Comparison of ENCODE assay signal across 16 cellular contexts in the genomic region with DNA sequence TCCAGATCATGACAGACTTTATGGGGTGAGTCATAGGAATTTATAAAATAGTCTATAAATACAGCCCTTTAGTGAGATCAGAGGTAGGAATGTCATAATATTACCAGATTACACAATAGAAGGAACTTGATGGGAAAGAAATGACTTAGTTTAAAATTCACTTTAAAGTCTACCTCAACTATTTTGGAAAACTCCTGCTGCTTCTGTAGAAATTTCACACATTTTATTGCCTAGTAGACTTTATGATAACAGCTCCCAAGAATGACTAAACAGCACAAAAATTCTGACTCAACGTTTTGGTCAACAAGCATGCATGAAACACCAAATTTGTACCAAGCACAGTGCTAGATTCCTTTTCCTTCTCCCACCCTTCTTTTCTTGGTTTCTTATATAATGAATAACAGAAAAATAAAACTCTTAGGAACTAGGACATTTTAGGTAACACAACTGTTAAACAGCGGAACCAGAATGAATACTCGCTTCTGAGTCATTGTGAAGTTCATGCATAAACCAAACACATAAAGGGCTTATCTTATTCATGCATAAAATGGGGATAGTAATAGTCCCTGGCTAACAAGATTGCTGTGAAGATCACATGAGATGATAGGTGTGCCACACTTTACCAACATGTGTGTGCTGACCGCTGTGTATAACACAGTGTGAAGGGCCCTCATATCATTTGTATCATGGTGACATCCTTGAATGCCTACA.
DNase-seq lines count a peak whose midpoint lies in the region; ATAC-seq, FAIRE-seq and TF ChIP-seq lines count a peak whose summit lies in the region.
"Had no signal": no experiment of that assay in that cellular context is flagged by ENCODE, and none has a peak within 500 bp of the region (broad histone marks: within the 10 kb centered on the region; RNA-seq: fewer than 3 reads in every experiment).

No MANE protein-coding gene starts in this region.

- H4K20me1 ChIP-seq in astrocyte (ENCODE audit: insufficient read depth, low read length) = no peaks in the 10 kb centered on the region
- no peaks in the 10 kb centered on the region for H4K20me1 ChIP-seq in OCI-LY7 (ENCODE audit: insufficient read depth, low read length)

- peak; percentile 91 for FAIRE-seq in astrocyte (lab: Jason Lieb, UNC)

- DNase-seq in HCEC 1CT = peak; percentile 12
- DNase-seq in astrocyte (ENCODE audit: low read depth) = peak; percentile 97
- peak; percentile 79 for DNase-seq in iris pigment epithelial cell (ENCODE audit: low read depth)
- DNase-seq in tibial artery = no peak
- DNase-seq in left ventricle myocardium superior = no peak
- no peak for DNase-seq in AG08396 (ENCODE audit: low spot score)
- DNase-seq in OCI-LY7 (ENCODE audit: low spot score) = no peak
- DNase-seq: activated naive CD8-positive, alpha-beta T cell treated with anti-CD3 and anti-CD28 coated beads, Interleukin-2, amount 10 ng/mL, durations not matched to agents 7 days and 5 days; Calu3; NCI-H1105; NCI-H2227 treated with DMSO at 0.1 percent for 48 hours; Peyer's patch; stimulated activated CD4-positive, alpha-beta T cell treated with anti-CD3 and anti-CD28 coated beads, Interleukin-4, amount 100 ng/mL, for 1 hour; stimulated activated naive CD8-positive, alpha-beta T cell treated with anti-CD3 and anti-CD28 coated beads, Interleukin-15, amount 100 ng/mL, for 72 hours had no signal

- CTCF ChIA-PET in OCI-LY7 (lab: Charles Lee; ENCODE audit: unreplicated experiment) = no interaction called here

- H3K4me1 ChIP-seq in astrocyte (ENCODE audit: insufficient read depth, low read length) (peaks cover 11% of the 10 kb centered on the region), tibial artery (peaks cover 0 to 22% (median 8%) of the 10 kb centered on the region in 4 donors), OCI-LY7 (ENCODE audit: insufficient read depth, low read length, poor library complexity, severe bottlenecking) (no peaks in the 10 kb centered on the region)
- H3K4me1 ChIP-seq: Peyer's patch had no signal

- H3K27me3 ChIP-seq in astrocyte (ENCODE audit: insufficient read depth, low read length) (no peaks in the 10 kb centered on the region), tibial artery (no peaks in the 10 kb centered on the region)
- H3K27me3 ChIP-seq: hepatocyte, Peyer's patch had no signal

- POLR2A ChIA-PET in OCI-LY7 (lab: Charles Lee) = no interaction called here

- intact Hi-C loops in tibial artery (cut with DNase I; ENCODE audit: low total_unique reads) = no loop called here
- intact Hi-C loops in left ventricle myocardium superior (cut with micrococcal nuclease) = no loop called here
- intact Hi-C loops in OCI-LY7 (cut with micrococcal nuclease; ENCODE audit: unreplicated experiment) = no loop called here

- H3K79me2 ChIP-seq in astrocyte (ENCODE audit: insufficient read depth, low read length) (no peaks in the 10 kb centered on the region), OCI-LY7 (ENCODE audit: insufficient read depth, low read depth, low read length) (no peaks in the 10 kb centered on the region)
- H3K79me2 ChIP-seq: hepatocyte had no signal

- H2AFZ ChIP-seq in astrocyte (ENCODE audit: low read depth, low read length) (no peak overlapping the region), OCI-LY7 (ENCODE audit: low read length) (no peak overlapping the region)
- H2AFZ ChIP-seq: hepatocyte had no signal

- peaks cover 9% of the 10 kb centered on the region for H3K4me1 Mint-ChIP-seq in astrocyte (ENCODE audit: low read depth, unreplicated experiment)
- H3K4me1 Mint-ChIP-seq: activated naive CD8-positive, alpha-beta T cell treated with anti-CD3 and anti-CD28 coated beads, Interleukin-2, amount 10 ng/mL, durations not matched to agents 7 days and 5 days; stimulated activated naive CD8-positive, alpha-beta T cell treated with anti-CD3 and anti-CD28 coated beads, Interleukin-15, amount 100 ng/mL, for 72 hours had no signal

- H3K27ac ChIP-seq in astrocyte (ENCODE audit: low read depth, low read length) (peak overlapping the region; percentile 94), tibial artery (peak overlapping the region; percentile 26 to 46), OCI-LY7 (ENCODE audit: low read depth, low read length, poor library complexity, severe bottlenecking) (no peak overlapping the region)
- H3K27ac ChIP-seq: hepatocyte, Peyer's patch had no signal

- H3K4me2 ChIP-seq in astrocyte (ENCODE audit: low read length) = peak overlapping the region; percentile 53
- no peak overlapping the region for H3K4me2 ChIP-seq in OCI-LY7 (ENCODE audit: low read length)
- H3K4me2 ChIP-seq: hepatocyte had no signal

- H3K9me3 Mint-ChIP-seq in astrocyte (ENCODE audit: unreplicated experiment) = peaks cover 4% of the 10 kb centered on the region

- peak overlapping the region; percentile 67 for H3K9ac ChIP-seq in astrocyte (ENCODE audit: low read length)

- ATAC-seq in left ventricle myocardium superior = no peak
- ATAC-seq: stimulated activated naive CD8-positive, alpha-beta T cell treated with anti-CD3 and anti-CD28 coated beads, Interleukin-15, amount 100 ng/mL, for 72 hours had no signal

- no TSS peak for BruUV-seq in OCI-LY7 (replicated peaks; lab: Mats Ljungman, UMichigan)

- TF ChIP-seq CTCF in astrocyte (IDR thresholded peaks at IDR 0.05; ENCODE audit: insufficient read depth, low read depth, low read length) (no peak), tibial artery (IDR thresholded peaks at IDR 0.05) (no peak), OCI-LY7 (conservative IDR thresholded peaks at IDR 0.05; ENCODE audit: low read length) (no peak)

- H3K9me3 ChIP-seq in astrocyte (ENCODE audit: insufficient read depth, low read depth, low read length) (no peaks in the 10 kb centered on the region), tibial artery (no peaks in the 10 kb centered on the region), OCI-LY7 (ENCODE audit: low read length) (no peaks in the 10 kb centered on the region)
- H3K9me3 ChIP-seq: Peyer's patch had no signal

- no peak overlapping the region for H3K4me3 Mint-ChIP-seq in astrocyte (ENCODE audit: unreplicated experiment)
- H3K4me3 Mint-ChIP-seq: activated naive CD8-positive, alpha-beta T cell treated with anti-CD3 and anti-CD28 coated beads, Interleukin-2, amount 10 ng/mL, durations not matched to agents 7 days and 5 days; stimulated activated naive CD8-positive, alpha-beta T cell treated with anti-CD3 and anti-CD28 coated beads, Interleukin-15, amount 100 ng/mL, for 72 hours had no signal

- no peak overlapping the region for H3K4me3 ChIP-seq in astrocyte (ENCODE audit: insufficient read depth, low read depth, low read length)
- H3K4me3 ChIP-seq in tibial artery = no peak overlapping the region
- no peak overlapping the region for H3K4me3 ChIP-seq in OCI-LY7 (ENCODE audit: low read depth, low read length, poor library complexity, severe bottlenecking)
- H3K4me3 ChIP-seq: hepatocyte, Peyer's patch had no signal

- peak overlapping the region; percentile 88 for H3K27ac Mint-ChIP-seq in astrocyte (ENCODE audit: unreplicated experiment)
- H3K27ac Mint-ChIP-seq: activated naive CD8-positive, alpha-beta T cell treated with anti-CD3 and anti-CD28 coated beads, Interleukin-2, amount 10 ng/mL, durations not matched to agents 7 days and 5 days; progenitor cell of endocrine pancreas; stimulated activated naive CD8-positive, alpha-beta T cell treated with anti-CD3 and anti-CD28 coated beads, Interleukin-15, amount 100 ng/mL, for 72 hours had no signal

- no peaks in the 10 kb centered on the region for H3K9me2 ChIP-seq in OCI-LY7 (ENCODE audit: insufficient read depth, low read length)

- H3K36me3 Mint-ChIP-seq in astrocyte (ENCODE audit: low read depth, unreplicated experiment) = no peaks in the 10 kb centered on the region
- H3K36me3 Mint-ChIP-seq: activated naive CD8-positive, alpha-beta T cell treated with anti-CD3 and anti-CD28 coated beads, Interleukin-2, amount 10 ng/mL, durations not matched to agents 7 days and 5 days had no signal

- no peaks in the 10 kb centered on the region for H3K27me3 Mint-ChIP-seq in astrocyte (ENCODE audit: low read depth, unreplicated experiment)
- H3K27me3 Mint-ChIP-seq: activated naive CD8-positive, alpha-beta T cell treated with anti-CD3 and anti-CD28 coated beads, Interleukin-2, amount 10 ng/mL, durations not matched to agents 7 days and 5 days; progenitor cell of endocrine pancreas; stimulated activated naive CD8-positive, alpha-beta T cell treated with anti-CD3 and anti-CD28 coated beads, Interleukin-15, amount 100 ng/mL, for 72 hours had no signal

- no peaks in the 10 kb centered on the region for H3K36me3 ChIP-seq in astrocyte (ENCODE audit: insufficient read depth, low read length)
- H3K36me3 ChIP-seq in tibial artery = no peaks in the 10 kb centered on the region
- no peaks in the 10 kb centered on the region for H3K36me3 ChIP-seq in OCI-LY7 (ENCODE audit: insufficient read depth, low read length)
- H3K36me3 ChIP-seq: Peyer's patch had no signal

Comparison
In these comparisons a context has a peak if more than half of its experiments do, and no peak if none do; other contexts are left out.
1. DNase-seq: peak in HCEC 1CT (single experiment), astrocyte (single experiment) and iris pigment epithelial cell (single experiment); none in tibial artery (0 of 2), left ventricle myocardium superior (single experiment), AG08396 (single experiment) and OCI-LY7 (single experiment).